In the genomic region with DNA sequence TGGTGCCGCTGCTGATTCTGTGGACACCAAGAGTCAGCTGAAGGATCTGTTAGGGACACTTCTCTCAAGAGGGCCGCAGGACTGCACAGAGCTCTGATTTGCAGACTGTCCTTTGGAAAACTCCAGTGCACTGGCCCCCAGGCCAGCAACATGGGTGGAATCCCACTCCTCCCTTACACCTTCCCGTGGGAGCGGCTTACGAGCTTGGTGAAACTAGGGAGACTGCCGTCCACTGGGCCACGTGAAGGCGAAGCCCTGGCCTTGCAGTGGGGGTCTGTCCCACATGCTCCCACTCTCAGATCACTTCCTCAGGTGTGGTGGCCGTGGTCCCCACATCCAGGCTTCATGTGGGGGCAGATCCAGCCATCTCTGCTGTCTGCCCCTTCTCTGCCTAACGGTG, we compare ENCODE assay signal across 1 cellular context.
A peak's percentile ranks its signal among the peaks of the same experiment; 100 is the strongest.
TF ChIP-seq lines count a peak whose summit lies in the region.

No MANE protein-coding gene starts in this region.

TF ChIP-seq in K562, 482 proteins besides CTCF, POLR2A, EP300 and RAD21:
- 0 out of 2 replicates have a peak, but pooled peaks have one; percentile 23 for TF ChIP-seq POLR2G (IDR thresholded peaks at IDR 0.05; ENCODE audit: low read depth, low read length)
- TF ChIP-seq ZNF134 (CRISPR knock-in tag; conservative IDR thresholded peaks at IDR 0.05), result no peak
